In the genomic region with DNA sequence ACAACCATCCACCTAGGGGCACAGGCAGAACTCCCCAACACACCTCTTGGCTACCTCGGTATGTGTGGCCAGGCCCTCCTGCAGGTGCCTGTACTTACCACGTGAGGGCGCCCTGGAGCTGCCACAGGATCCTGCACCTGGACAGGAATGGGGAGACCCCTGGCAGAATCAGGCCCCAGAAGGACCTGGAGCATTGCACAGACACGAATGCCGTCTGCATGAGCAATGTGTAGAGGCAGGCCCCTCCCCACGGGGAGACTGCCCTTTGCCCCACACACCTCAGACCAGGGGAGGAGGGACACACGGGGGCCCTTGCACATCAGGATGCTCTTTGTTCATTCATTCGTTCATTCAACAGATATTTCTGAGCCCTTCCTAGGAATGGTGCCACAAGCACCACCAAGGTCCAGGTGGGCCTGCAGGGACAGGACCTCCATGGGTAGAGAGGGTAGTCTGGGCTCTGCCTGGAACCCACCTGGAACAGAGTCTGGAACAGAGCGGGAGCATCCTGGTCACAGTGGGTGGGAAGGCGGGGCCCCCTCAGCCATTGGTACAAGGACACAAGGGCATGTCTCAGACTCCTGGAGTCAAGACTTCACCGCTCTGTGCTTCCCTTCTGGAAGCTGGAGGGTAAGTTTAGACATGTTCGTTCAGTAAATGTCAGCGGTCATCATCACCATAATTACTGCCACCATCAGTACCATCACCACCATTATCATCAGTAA, we compare ENCODE assay signal across 9 cellular contexts. TPM values are rescaled to one million over a fixed set of nuclear protein-coding genes. Genes with fewer than 3 reads are reported as not detected.
DNase-seq lines count a peak whose midpoint lies in the region; ATAC-seq and TF ChIP-seq lines count a peak whose summit lies in the region.
"Had no signal": no experiment of that assay in that cellular context is flagged by ENCODE, and none has a peak within 500 bp of the region (broad histone marks: within the 10 kb centered on the region; RNA-seq: fewer than 3 reads in every experiment).

No MANE protein-coding gene starts in this region.

- H3K4me1 ChIP-seq in mucosa of descending colon (ENCODE audit: low read depth) (no peaks in the 10 kb centered on the region), thyroid gland (peaks cover 5 to 8% of the 10 kb centered on the region in 2 donors)

- no peak for TF ChIP-seq POLR2A in thyroid gland (IDR thresholded peaks at IDR 0.05)

- H3K9me3 ChIP-seq in mucosa of descending colon (no peaks in the 10 kb centered on the region), thyroid gland (no peaks in the 10 kb centered on the region)

- H3K27me3 ChIP-seq in thyroid gland = peaks cover 13% of the 10 kb centered on the region

- peak; percentile 18 to 40 for ATAC-seq in activated CD4-positive, CD25-positive, alpha-beta regulatory T cell treated with anti-CD3 and anti-CD28 coated beads, Interleukin-2, amount 50 U/mL, for 24 hours
- ATAC-seq in mucosa of descending colon = peak; percentile 67
- no peak for ATAC-seq in GM19452 (IDR thresholded peaks at IDR 0.05; ENCODE audit: unreplicated experiment)

- in situ Hi-C loops in KBM-7 (cut with MboI; ENCODE audit: low pct_unique_long_range_greater_than_20kb, low sequenced_read_pairs) = no loop called here

- no peaks in the 10 kb centered on the region for H3K36me3 ChIP-seq in mucosa of descending colon (ENCODE audit: low read depth)
- no peaks in the 10 kb centered on the region for H3K36me3 ChIP-seq in thyroid gland

- H3K27ac ChIP-seq in cingulate gyrus (ENCODE audit: low read depth, low read length) (peak overlapping the region; percentile 29), thyroid gland (no peak overlapping the region)

- DNase-seq in Daoy (ENCODE audit: low read depth) (peak; percentile 53), KBM-7 (peak; percentile 49), mucosa of descending colon (peak in 2 of 3 donors; percentile 52 to 54), thyroid gland (peak; percentile 50 to 59), dedifferentiated amniotic fluid mesenchymal stem cell (ENCODE audit: extremely low spot score) (no peak)

- 46 to 63% methylated on average over 9 to 13 of the region's 13 CpGs for WGBS in thyroid gland, 2 donors

- H3K4me3 ChIP-seq in mucosa of descending colon = no peak overlapping the region
- no peak overlapping the region for H3K4me3 ChIP-seq in thyroid gland (replicated peaks in 1 of 3)

- TF ChIP-seq CTCF in mucosa of descending colon (IDR thresholded peaks at IDR 0.05) = peak; percentile 79
- peak; percentile 51 to 91 (median 78) for TF ChIP-seq CTCF in thyroid gland (IDR thresholded peaks at IDR 0.05)

- intact Hi-C loops in mucosa of descending colon (cut with DNase I, micrococcal nuclease) (no loop called here), thyroid gland (cut with DNase I) (no loop called here)

RNA-seq across cellular contexts. Expression of gene YTHDF1, which starts 32.3 kb away (rescaled TPM):
- total RNA-seq in Daoy (2014; rRNA removed; shearing (Covaris generic)) = 14.4 and 22.5 TPM in 2 replicates
- 10 to 100 TPM; 32.0 to 37.2 (median 34.2) TPM for total RNA-seq in mucosa of descending colon
- total RNA-seq in thyroid gland = 10 to 100 TPM; 41.3 to 54.2 (median 43.4) TPM

RNA-seq across cellular contexts. Expression of gene BIRC7, which starts 52.1 kb away (rescaled TPM):
- total RNA-seq in Daoy (2014; rRNA removed; shearing (Covaris generic)) = 0.51 and 1.7 TPM in 2 replicates
- total RNA-seq in mucosa of descending colon (under 1 TPM in 1 of 3 donors, not detected in 2; 0.22 TPM), thyroid gland (not detected)
- total RNA-seq: T-helper 2 cell treated with Interferon-gamma antibody and Interleukin-4, amounts not matched to agents 100 ng/mL and 5 ng/mL, for 36 hours had no signal
